8 cellular contexts compared by ENCODE assay signal in the genomic region with DNA sequence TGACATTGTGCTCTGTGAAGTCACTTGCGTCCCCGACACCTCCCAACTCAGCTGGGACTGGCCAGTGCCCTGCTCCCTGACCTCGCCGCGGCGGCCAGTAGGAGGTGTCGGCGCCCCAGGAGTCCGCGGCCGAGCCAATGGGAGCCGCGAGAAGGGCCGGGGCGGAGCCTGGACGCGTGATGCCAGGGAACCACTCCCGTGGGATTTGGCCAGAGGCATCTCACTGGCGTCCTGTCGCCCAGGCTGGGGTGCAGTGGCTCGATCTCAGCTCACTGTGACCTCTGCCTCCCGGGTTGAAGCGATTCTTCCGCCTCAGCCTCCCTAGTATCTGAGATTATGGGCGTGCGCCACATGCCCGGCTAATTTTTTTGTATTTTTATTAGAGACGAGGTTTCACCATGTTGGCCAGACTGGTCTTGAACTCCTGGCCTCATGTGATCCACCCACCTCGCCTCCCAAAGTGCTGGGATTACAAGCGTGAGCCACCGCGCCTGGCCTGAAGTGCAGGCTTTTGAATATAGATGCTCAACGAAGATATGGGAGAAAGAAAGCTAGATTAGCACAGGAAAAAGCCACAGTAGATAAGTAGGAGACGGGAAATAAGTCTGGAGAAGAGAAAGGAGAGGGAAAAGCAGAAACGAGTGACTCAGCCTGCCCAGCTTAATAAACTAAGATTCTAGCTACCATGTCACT. TPM values are rescaled to one million over a fixed set of nuclear protein-coding genes. Genes with fewer than 3 reads are reported as not detected.
A peak's percentile ranks its signal among the peaks of the same experiment; 100 is the strongest.
DNase-seq lines count a peak whose midpoint lies in the region; ATAC-seq and TF ChIP-seq lines count a peak whose summit lies in the region.

No MANE protein-coding gene starts in this region.

- peak overlapping the region; percentile 53 for H3K4me3 ChIP-seq in GM06990 (replicated peaks; ENCODE audit: low read depth, low read length)
- peak overlapping the region; percentile 40 to 53 for H3K4me3 ChIP-seq in esophagus (ENCODE audit: low read depth in 1 of 2, low read length in 2 of 2)

- no peak overlapping the region for H3K27ac ChIP-seq in esophagus (ENCODE audit: low read depth in 2 of 2, low read length in 1 of 2)

- TF ChIP-seq CTCF in GM06990 (IDR thresholded peaks at IDR 0.05; ENCODE audit: insufficient read depth, low read length, poor library complexity, severe bottlenecking), result peak; percentile 32

- no peaks in the 10 kb centered on the region for H3K9me3 ChIP-seq in esophagus (ENCODE audit: control insufficient read depth in 2 of 2, insufficient read depth in 1 of 2, low read depth in 1 of 2, low read length in 1 of 2)

- H3K4me1 ChIP-seq in esophagus (ENCODE audit: control insufficient read depth in 2 of 2, insufficient read depth in 2 of 2, low read length in 1 of 2), result no peaks in the 10 kb centered on the region

- H3K36me3 ChIP-seq in GM06990 (ENCODE audit: control insufficient read depth, insufficient read depth, low read length), result no peaks in the 10 kb centered on the region
- no peaks in the 10 kb centered on the region for H3K36me3 ChIP-seq in esophagus (ENCODE audit: control insufficient read depth in 2 of 2, insufficient read depth in 2 of 2, low read length in 1 of 2)

- H3K27me3 ChIP-seq in GM06990 (replicated peaks; ENCODE audit: control insufficient read depth, insufficient read depth, low read length), result no peaks in the 10 kb centered on the region
- no peaks in the 10 kb centered on the region for H3K27me3 ChIP-seq in esophagus (ENCODE audit: control insufficient read depth in 1 of 2, insufficient read depth in 2 of 2, low read length in 2 of 2)

- peak; percentile 65 for ATAC-seq in HG02852 (IDR thresholded peaks at IDR 0.05; ENCODE audit: unreplicated experiment)
- no peak for ATAC-seq in GM18520 (IDR thresholded peaks at IDR 0.05; ENCODE audit: unreplicated experiment)

- 5 to 7% methylated on average over 34 to 35 of the region's 35 CpGs for WGBS in esophagus, 2 donors

- DNase-seq in GM06990 (ENCODE audit: extremely low read depth, insufficient read length), result peak; percentile 84
- DNase-seq in NCI-H460 (ENCODE audit: extremely low read depth, low read depth), result peak; percentile 81
- DNase-seq in activated T-cell treated with anti-CD3 and anti-CD28 coated beads for 48 hours (ENCODE audit: low read depth), result peak; percentile 58
- peak; percentile 79 for DNase-seq in middle frontal gyrus (ENCODE audit: extremely low spot score, low spot score)
- peak; percentile 24 for DNase-seq in stimulated activated CD8-positive, alpha-beta memory T cell treated with anti-CD3 and anti-CD28 coated beads, Interleukin-4, amount 100 ng/mL, for 24 hours (ENCODE audit: low read depth)

RNA-seq across cellular contexts. Expression of a gene that starts 38.0 kb away (rescaled TPM):
- 66.8 and 69.6 TPM in 2 replicates for total RNA-seq in NCI-H460 (2014; rRNA removed; shearing (Covaris generic))
- polyA plus RNA-seq in NCI-H460 (2014; cell fraction: nucleus; rRNA removed), result 38.9 and 52.6 TPM in 2 replicates
- polyA plus RNA-seq in esophagus, result 10 to 100 TPM; 40.2 to 41.8 TPM

RNA-seq across cellular contexts. Expression of a gene that starts 38.7 kb away (rescaled TPM):
- total RNA-seq in NCI-H460 (2014; rRNA removed; shearing (Covaris generic)), result 60.0 and 77.5 TPM in 2 replicates
- polyA plus RNA-seq in NCI-H460 (2014; cell fraction: nucleus; rRNA removed), result 52.7 and 60.5 TPM in 2 replicates
- 10 to 100 TPM; 28.3 to 47.0 TPM for polyA plus RNA-seq in esophagus

Comparison
In these comparisons a context has a peak if more than half of its experiments do, and no peak if none do; other contexts are left out.
1. DNase-seq: peak in every context shown above with its lines; median percentile 84 in GM06990; 81 in NCI-H460; 79 in middle frontal gyrus; 58 in activated T-cell treated with anti-CD3 and anti-CD28 coated beads for 48 hours; 24 in stimulated activated CD8-positive, alpha-beta memory T cell treated with anti-CD3 and anti-CD28 coated beads, Interleukin-4, amount 100 ng/mL, for 24 hours.